Comparison of ENCODE assay signal across 14 cellular contexts in genomic region chr1:8905582-8906191, GRCh38. TPM values are rescaled to one million over a fixed set of nuclear protein-coding genes. Genes with fewer than 3 reads are reported as not detected.
DNase-seq lines count a peak whose midpoint lies in the region; ATAC-seq lines count a peak whose summit lies in the region.
"Had no signal": no experiment of that assay in that cellular context is flagged by ENCODE, and none has a peak within 500 bp of the region (broad histone marks: within the 10 kb centered on the region; RNA-seq: fewer than 3 reads in every experiment).

No MANE protein-coding gene starts in this region.

- H3K27ac ChIP-seq in right cardiac atrium (ENCODE audit: low read length), result no peak overlapping the region
- H3K27ac ChIP-seq: BLaER1 treated with 17β-estradiol and CSF1 and Interleukin-3, amounts not matched to agents 10 nM and 100 nM had no signal

- no peaks in the 10 kb centered on the region for H3K27me3 ChIP-seq in right cardiac atrium (ENCODE audit: control insufficient read depth, insufficient read depth)
- H3K27me3 ChIP-seq: BLaER1 treated with 17β-estradiol and CSF1 and Interleukin-3, amounts not matched to agents 10 nM and 100 nM had no signal

- intact Hi-C loops in right cardiac atrium (cut with DNase I) (no loop called here), Right ventricle myocardium inferior (cut with DNase I) (no loop called here)

- H3K4me1 ChIP-seq in right cardiac atrium (ENCODE audit: control insufficient read depth, insufficient read depth, low read length), result peaks cover 5% of the 10 kb centered on the region
- H3K4me1 ChIP-seq: BLaER1 treated with 17β-estradiol and CSF1 and Interleukin-3, amounts not matched to agents 10 nM and 100 nM had no signal

- ATAC-seq in right cardiac atrium, result peak; percentile 44 to 48
- no peak for ATAC-seq in Right ventricle myocardium inferior
- no peak for ATAC-seq in GM18511 (IDR thresholded peaks at IDR 0.05; ENCODE audit: unreplicated experiment)
- ATAC-seq in HG02852 (IDR thresholded peaks at IDR 0.05; ENCODE audit: unreplicated experiment), result no peak
- ATAC-seq: activated T-cell treated with anti-CD3 and anti-CD28 coated beads, Interleukin-2, amount 50 U/mL, for 4 hours had no signal

- DNase-seq in right cardiac atrium, result no peak
- no peak for DNase-seq in Right ventricle myocardium inferior (ENCODE audit: missing footprints)
- DNase-seq in astrocyte of the hippocampus (ENCODE audit: low read depth, low spot score), result peak; percentile 41
- peak; percentile 72 for DNase-seq in iris pigment epithelial cell (ENCODE audit: low read depth)
- DNase-seq in stimulated activated CD4-positive, alpha-beta T cell treated with anti-CD3 and anti-CD28 coated beads, Interleukin-15, amount 100 ng/mL, for 24 hours, result no peak
- DNase-seq in SKM-1 treated with dmso at 0.1 percent for 144 hours (lab: John Stamatoyannopoulos, UW; ENCODE audit: unreplicated experiment), result no peak
- DNase-seq: activated T-cell treated with anti-CD3 and anti-CD28 coated beads, Interleukin-2, amount 50 U/mL, for 4 hours; islet precursor cell; NCI-H1048; stimulated activated CD4-positive, alpha-beta T cell treated with anti-CD3 and anti-CD28 coated beads, Interleukin-2, amount 100 ng/mL, for 48 hours; T1000 had no signal

- no peaks in the 10 kb centered on the region for H3K9me3 ChIP-seq in right cardiac atrium (ENCODE audit: control insufficient read depth, low read length)

- no peak overlapping the region for H3K4me3 ChIP-seq in right cardiac atrium (ENCODE audit: low read length)
- H3K4me3 ChIP-seq: BLaER1 treated with 17β-estradiol and CSF1 and Interleukin-3, amounts not matched to agents 10 nM and 100 nM had no signal

- WGBS in right cardiac atrium, result 61% methylated on average over 9 of the region's 9 CpGs

RNA-seq across cellular contexts. Expression of gene ENO1, which starts 27.2 kb away (rescaled TPM):
- total RNA-seq in right cardiac atrium, result 100 to 1,000 TPM; 146 to 335 (median 212) TPM
- polyA plus RNA-seq in right cardiac atrium, result 138 TPM
- 169 TPM for total RNA-seq in Right ventricle myocardium inferior

RNA-seq across cellular contexts. Expression of gene CA6, which starts 40.0 kb away (rescaled TPM):
- total RNA-seq in right cardiac atrium (not detected), Right ventricle myocardium inferior (0.19 TPM)
- polyA plus RNA-seq in right cardiac atrium, result not detected

Comparison
In these comparisons a context has a peak if more than half of its experiments do, and no peak if none do; other contexts are left out.
1. ATAC-seq: peak in right cardiac atrium (2 of 2); none in Right ventricle myocardium inferior (single experiment), GM18511 (single experiment) and HG02852 (single experiment).
2. DNase-seq: peak in astrocyte of the hippocampus (single experiment) and iris pigment epithelial cell (single experiment); none in right cardiac atrium (0 of 3), Right ventricle myocardium inferior (single experiment), stimulated activated CD4-positive, alpha-beta T cell treated with anti-CD3 and anti-CD28 coated beads, Interleukin-15, amount 100 ng/mL, for 24 hours (single experiment) and SKM-1 treated with dmso at 0.1 percent for 144 hours (single experiment).